In the genomic region with DNA sequence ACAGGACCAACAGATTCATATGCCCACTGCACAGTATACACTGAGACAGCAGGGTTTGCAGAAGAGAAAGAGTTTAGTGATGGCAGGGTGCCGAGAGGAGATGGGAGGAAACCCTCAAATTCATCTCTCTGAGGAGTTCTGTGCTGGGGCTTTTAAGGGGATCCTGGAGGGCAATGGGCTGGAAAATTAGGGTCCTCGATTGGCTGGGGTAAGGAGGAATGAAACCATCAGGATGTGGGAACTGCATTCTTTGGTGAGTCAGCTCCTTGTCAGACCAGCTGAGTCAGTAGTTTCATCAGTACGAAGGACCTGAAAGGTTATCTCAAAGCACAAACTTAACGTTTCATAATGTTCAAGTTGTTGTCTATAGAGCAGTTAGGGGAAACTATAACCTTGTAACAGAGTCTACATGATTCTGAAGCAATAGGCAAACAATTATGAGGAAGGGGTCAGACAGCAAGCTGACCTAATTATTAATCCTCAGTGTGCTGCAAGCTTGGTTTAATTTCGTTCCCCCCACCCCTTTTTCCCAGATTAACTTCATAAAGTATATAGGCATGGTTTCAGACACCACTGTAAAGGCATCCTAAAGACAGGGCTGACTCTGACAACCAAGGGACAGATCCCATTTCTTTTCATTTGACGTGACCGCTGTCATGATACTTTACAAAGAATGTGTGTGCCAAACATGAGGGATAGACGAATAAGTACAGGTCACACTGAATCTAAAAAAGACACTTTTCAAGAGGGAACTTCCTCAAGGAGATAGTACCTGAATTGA, we compare ENCODE assay signal across 8 cellular contexts. TPM values are rescaled to one million over a fixed set of nuclear protein-coding genes. Genes with fewer than 3 reads are reported as not detected.
DNase-seq lines count a peak whose midpoint lies in the region; ATAC-seq and TF ChIP-seq lines count a peak whose summit lies in the region.

No MANE protein-coding gene starts in this region.

- no TSS peak for BruUV-seq in HCT116 (replicated peaks; lab: Mats Ljungman, UMichigan)

- H3K27ac Mint-ChIP-seq in WTC11: peak overlapping the region; percentile 95

- TF ChIP-seq CTCF in HCT116 (IDR thresholded peaks at IDR 0.05 in 2 of 3, conservative IDR thresholded peaks at IDR 0.05 in 1 of 3; ENCODE audit: borderline replicate concordance in 1 of 3, insufficient read depth in 1 of 3, low read depth in 2 of 3, low read length in 2 of 3) (no peak), WTC11 (IDR thresholded peaks at IDR 0.05) (no peak), suprapubic skin (IDR thresholded peaks at IDR 0.05) (no peak)

- H3K9me3 Mint-ChIP-seq in WTC11: no peaks in the 10 kb centered on the region

- DNase-seq in ACHN (peak; percentile 78), HCT116 (ENCODE audit: low read depth, low spot score) (peak; percentile 47), WTC11 (ENCODE audit: low spot score) (no peak), suprapubic skin (ENCODE audit: low spot score in 2 of 2) (no peak), NCI-H2081 (lab: John Stamatoyannopoulos, UW) (no peak)

- H3K36me3 ChIP-seq in HCT116 (ENCODE audit: control insufficient read depth in 1 of 2, insufficient read depth in 2 of 2, low read length in 2 of 2) (peaks cover 0 to 5% of the 10 kb centered on the region in 2 experiments; a peak in 1 of 4 replicates), iPS-20b (ENCODE audit: insufficient read depth, low read depth, low read length) (peaks cover 9% of the 10 kb centered on the region), suprapubic skin (no peaks in the 10 kb centered on the region)

- no peak for TF ChIP-seq POLR2A in HCT116 (IDR thresholded peaks at IDR 0.05; ENCODE audit: borderline replicate concordance, extremely low read depth, insufficient read depth, insufficient read length)
- no peak for TF ChIP-seq POLR2A in suprapubic skin (IDR thresholded peaks at IDR 0.05)

- no peaks in the 10 kb centered on the region for H3K27me3 Mint-ChIP-seq in WTC11 (ENCODE audit: low read depth)

- H2AFZ ChIP-seq in HCT116 (ENCODE audit: low read depth, low read length, poor library complexity, severe bottlenecking): no peak overlapping the region

- peak overlapping the region; percentile 78 to 89 for H3K4me3 ChIP-seq in HCT116 (replicated peaks in 1 of 2; ENCODE audit: low read depth in 1 of 2, low read length in 2 of 2)
- peak overlapping the region; percentile 99; the same call in 1 of the 2 replicates for H3K4me3 ChIP-seq in iPS-20b (ENCODE audit: low read length)
- H3K4me3 ChIP-seq in suprapubic skin: peak overlapping the region; percentile 67

- TF ChIP-seq EP300 in suprapubic skin (IDR thresholded peaks at IDR 0.05): no peak

- H3K4me2 ChIP-seq in HCT116 (ENCODE audit: low read length): peak overlapping the region; percentile 93

- ATAC-seq in HCT116 (no peak), WTC11 (no peak), HG03139 (IDR thresholded peaks at IDR 0.05; ENCODE audit: unreplicated experiment) (no peak), GM21723 (IDR thresholded peaks at IDR 0.05; ENCODE audit: unreplicated experiment) (no peak)

- 57% methylated on average over 8 of the region's 8 CpGs for WGBS in suprapubic skin

- H3K9ac ChIP-seq in HCT116 (ENCODE audit: low read length) (peak overlapping the region; percentile 75), iPS-20b (ENCODE audit: low read depth, low read length) (peak overlapping the region; percentile 75; the same call in 1 of the 2 replicates)

- peaks cover 33% of the 10 kb centered on the region for H3K79me2 ChIP-seq in HCT116 (ENCODE audit: insufficient read depth, low read length)

- H3K9me3 ChIP-seq in HCT116 (ENCODE audit: control insufficient read depth in 1 of 2, insufficient read depth in 1 of 2, low read depth in 1 of 2, low read length in 2 of 2) (no peaks in the 10 kb centered on the region; a peak in 1 of 4 replicates), iPS-20b (ENCODE audit: insufficient read depth, low read depth, low read length) (no peaks in the 10 kb centered on the region), suprapubic skin (no peaks in the 10 kb centered on the region)

- H3K27ac ChIP-seq in HCT116 (ENCODE audit: low read depth, low read length) (peak overlapping the region; percentile 11; the same call in 1 of the 2 replicates), iPS-20b (ENCODE audit: low read length) (peak overlapping the region; percentile 49), suprapubic skin (peak overlapping the region; percentile 81)

- POLR2A ChIA-PET in HCT116 (lab: Charles Lee) (interaction anchor here (1.3 to 2.3 kb wide), 4 partner anchors 11 to 195 kb away, joined by 3 to 9 read pairs (median 6); no protein-coding TSS in a partner anchor), WTC11 (lab: Charles Lee) (no interaction called here)

- H3K4me3 Mint-ChIP-seq in WTC11: peak overlapping the region; percentile 33; the same call in 1 of the 2 replicates

- intact Hi-C loops in HCT116 (cut with micrococcal nuclease): loop anchor here (5.0 kb wide), 3 partner anchors 119 to 214 kb away; partner anchors contain the start of genes KLHL2 and TMEM192

- H3K27me3 ChIP-seq in HCT116 (ENCODE audit: insufficient read depth, low read length): no peaks in the 10 kb centered on the region
- no peaks in the 10 kb centered on the region for H3K27me3 ChIP-seq in iPS-20b (ENCODE audit: insufficient read depth, low read length)
- no peaks in the 10 kb centered on the region for H3K27me3 ChIP-seq in suprapubic skin

- RAD21 ChIA-PET in HCT116 (lab: Charles Lee; ENCODE audit: low non-redundant PET in 1 of 2, low total read pairs in 2 of 2, uncharacterized antibody in 2 of 2, unreplicated experiment in 2 of 2): no interaction called here

- H3K4me1 ChIP-seq in HCT116 (ENCODE audit: control insufficient read depth in 1 of 2, insufficient read depth in 2 of 2, low read length in 2 of 2) (peaks cover 11 to 28% of the 10 kb centered on the region in 2 experiments), iPS-20b (ENCODE audit: insufficient read depth, low read length) (peaks cover 20% of the 10 kb centered on the region), suprapubic skin (peaks cover 27% of the 10 kb centered on the region)

- H3K36me3 Mint-ChIP-seq in WTC11: peaks cover 7% of the 10 kb centered on the region

- no peak for TF ChIP-seq RAD21 in HCT116 (IDR thresholded peaks at IDR 0.05; ENCODE audit: low read depth)

- H3K4me1 Mint-ChIP-seq in WTC11: peaks cover 24% of the 10 kb centered on the region

- no peaks in the 10 kb centered on the region for H3K9me2 ChIP-seq in HCT116 (ENCODE audit: insufficient read depth)

- no peaks in the 10 kb centered on the region for H4K20me1 ChIP-seq in HCT116 (ENCODE audit: insufficient read depth)

- in situ Hi-C loops in ACHN (cut with HindIII; ENCODE audit: low pct_ligation_motif_present, low pct_unique_long_range_greater_than_20kb, low sequenced_read_pairs): no loop called here

- CTCF ChIA-PET in HCT116 (lab: Charles Lee): interaction anchor here (1.1 kb wide), 1 partner anchor 195 kb away, joined by 6 read pairs; no protein-coding TSS in a partner anchor
- CTCF ChIA-PET in WTC11 (lab: Charles Lee): interaction anchor here (0.7 to 1.7 kb wide), 3 partner anchors 30 to 195 kb away, joined by 3 to 9 read pairs (median 7); no protein-coding TSS in a partner anchor

TF ChIP-seq in HCT116, 20 proteins besides CTCF, POLR2A, EP300 and RAD21 (continues in another document):
- TF ChIP-seq SIN3A (IDR thresholded peaks at IDR 0.05; ENCODE audit: low read depth): no peak
- peak; percentile 43; the same call in 1 of the 2 replicates for TF ChIP-seq SRF (IDR thresholded peaks at IDR 0.05; ENCODE audit: low read depth)
- TF ChIP-seq JUND (IDR thresholded peaks at IDR 0.05): peak; percentile 84
- TF ChIP-seq ZFX (IDR thresholded peaks at IDR 0.05): no peak
- no peak for TF ChIP-seq EGR1 (IDR thresholded peaks at IDR 0.05; ENCODE audit: low read depth)

TF ChIP-seq in WTC11, 78 proteins besides CTCF, POLR2A, EP300 and RAD21:
- peak; percentile 61; the same call in 1 of the 2 replicates for TF ChIP-seq GABPB1 (CRISPR knock-in tag; IDR thresholded peaks at IDR 0.05)
- TF ChIP-seq ZSCAN18 (CRISPR knock-in tag; IDR thresholded peaks at IDR 0.05): no peak
TF ChIP-seq in WTC11: peak in this region for 1.

RNA-seq across cellular contexts. Expression of gene MSMO1, which starts 1.5 kb away (rescaled TPM):
- total RNA-seq in HCT116 (2021; ENCODE audit: unreplicated experiment) (54.5 TPM), WTC11 (2021) (72.9 to 89.9 TPM (median 86.8 TPM) in 3 replicates), suprapubic skin (100 to 1,000 TPM in 3 of 4 donors, 10 to 100 TPM in 1; 48.8 to 173 (median 133) TPM)
- 15.0 and 15.2 TPM in 2 replicates for polyA plus RNA-seq in HCT116 (2012)

RNA-seq across cellular contexts. Expression of gene CPE, which starts 52.9 kb away (rescaled TPM):
- total RNA-seq in HCT116 (2021; ENCODE audit: unreplicated experiment) (29.3 TPM), WTC11 (2021) (9.2 to 12.4 TPM (median 10.9 TPM) in 3 replicates), suprapubic skin (10 to 100 TPM; 22.3 to 33.5 (median 30.9) TPM)
- 43.8 and 44.7 TPM in 2 replicates for polyA plus RNA-seq in HCT116 (2012)

Comparison
In these comparisons a context has a peak if more than half of its experiments do, and no peak if none do; other contexts are left out.
1. DNase-seq: peak in ACHN (single experiment) and HCT116 (single experiment); none in WTC11 (single experiment), suprapubic skin (0 of 2) and NCI-H2081 (0 of 2).
2. H3K27ac ChIP-seq: peak in every context shown above with its lines; median percentile 81 in suprapubic skin; 49 in iPS-20b; 11 in HCT116.
3. Peak in every context shown above with its lines, with median percentiles within 50 percentile points of each other: H3K4me3 ChIP-seq.